ENCODE assay signal across 11 cellular contexts in genomic region chr2:149037851-149038250, GRCh38. TPM values are rescaled to one million over a fixed set of nuclear protein-coding genes. Genes with fewer than 3 reads are reported as not detected.
DNase-seq lines count a peak whose midpoint lies in the region; ATAC-seq and TF ChIP-seq lines count a peak whose summit lies in the region.
"Had no signal": no experiment of that assay in that cellular context is flagged by ENCODE, and none has a peak within 500 bp of the region (broad histone marks: within the 10 kb centered on the region; RNA-seq: fewer than 3 reads in every experiment).

No MANE protein-coding gene starts in this region.

- H3K23ac ChIP-seq in neuronal stem cell (ENCODE audit: low read depth, low read length, poor library complexity), result no peak overlapping the region

- peaks cover 2 to 9% of the 10 kb centered on the region in 2 donors for H3K4me1 ChIP-seq in neuronal stem cell (ENCODE audit: control insufficient read depth in 2 of 2, insufficient read depth in 1 of 2, low read depth in 1 of 2, low read length in 2 of 2)

- H2BK15ac ChIP-seq in neuronal stem cell (ENCODE audit: low read length), result no peak overlapping the region

- no peak overlapping the region for H2AFZ ChIP-seq in neuronal stem cell (ENCODE audit: low read length)

- no CpG with 5 or more reads among the region's 8 CpGs for WGBS in neuronal stem cell (ENCODE audit: extremely low coverage in 2 of 2, insufficient read length in 2 of 2, insufficient replicate concordance in 1 of 2), 2 donors

- TF ChIP-seq CTCF in GM12865 (IDR thresholded peaks at IDR 0.05; ENCODE audit: insufficient read depth, low read depth, low read length, missing control alignments) (no peak), epithelial cell of proximal tubule (conservative IDR thresholded peaks at IDR 0.05; ENCODE audit: low read depth, low read length) (peak; percentile 16)

- peak overlapping the region; percentile 25 for H3K18ac ChIP-seq in neuronal stem cell (ENCODE audit: low read length)

- H3K14ac ChIP-seq in neuronal stem cell (ENCODE audit: low read length), result no peak overlapping the region

- no peaks in the 10 kb centered on the region for H3K79me1 ChIP-seq in neuronal stem cell (ENCODE audit: low read depth, low read length)

- no peak overlapping the region for H2BK5ac ChIP-seq in neuronal stem cell (ENCODE audit: low read length)

- peaks cover 0 to 62% (median 19%) of the 10 kb centered on the region in 3 experiments for H3K27me3 ChIP-seq in neuronal stem cell (ENCODE audit: control insufficient read depth in 3 of 3, insufficient read depth in 3 of 3, low read depth in 1 of 3, low read length in 3 of 3)

- no peak for ATAC-seq in GM19395 (IDR thresholded peaks at IDR 0.05; ENCODE audit: unreplicated experiment)
- ATAC-seq in GM19351 (IDR thresholded peaks at IDR 0.05; ENCODE audit: unreplicated experiment), result no peak

- H4K8ac ChIP-seq in neuronal stem cell (ENCODE audit: low read depth, low read length), result no peak overlapping the region

- H2BK12ac ChIP-seq in neuronal stem cell (ENCODE audit: low read length), result no peak overlapping the region

- no peak overlapping the region for H2BK120ac ChIP-seq in neuronal stem cell (ENCODE audit: low read depth, low read length)

- peak overlapping the region; percentile 65 for H3K4me3 ChIP-seq in GM12865 (ENCODE audit: low read depth, low read length)
- H3K4me3 ChIP-seq in epithelial cell of proximal tubule (ENCODE audit: low read depth, low read length), result no peak overlapping the region
- H3K4me3 ChIP-seq in neuronal stem cell (ENCODE audit: low read length in 2 of 2), result peak overlapping the region in 1 of 2 donors; percentile 33

- DNase-seq in GM12865 (ENCODE audit: low read depth) (no peak), NCI-H748 (lab: John Stamatoyannopoulos, UW; ENCODE audit: unreplicated experiment) (peak; percentile 80), epithelial cell of proximal tubule (ENCODE audit: low read depth) (no peak), neuronal stem cell (ENCODE audit: low spot score) (no peak), amniotic stem cell (lab: John Stamatoyannopoulos, UW) (no peak), NCI-H446 treated with DMSO at 0.1 percent for 48 hours (lab: John Stamatoyannopoulos, UW) (no peak)
- DNase-seq: NCI-H2081 treated with DMSO at 0.1 percent for 48 hours; stimulated activated naive B cell treated with anti-CD40 and anti-IgM and Interleukin-4, amounts not matched to agents 10 μg/mL and 1 μg/mL and 100 μg/mL, for 72 hours had no signal

- H2AK5ac ChIP-seq in neuronal stem cell (ENCODE audit: low read depth, low read length), result peak overlapping the region; percentile 6

- no peaks in the 10 kb centered on the region for H3K36me3 ChIP-seq in neuronal stem cell (replicated peaks in 1 of 2; ENCODE audit: control insufficient read depth in 2 of 2, insufficient read depth in 2 of 2, low read length in 2 of 2)
- H3K36me3 ChIP-seq: neutrophil had no signal

- H3K9me3 ChIP-seq in neuronal stem cell (replicated peaks in 1 of 2; ENCODE audit: control insufficient read depth in 2 of 2, insufficient read depth in 1 of 2, low read depth in 1 of 2, low read length in 2 of 2), result no peaks in the 10 kb centered on the region
- H3K9me3 ChIP-seq: neutrophil had no signal

- H3K4me2 ChIP-seq in neuronal stem cell (ENCODE audit: insufficient read depth, low read length, poor library complexity, severe bottlenecking), result peak overlapping the region; percentile 85

- no peak overlapping the region for H3K27ac ChIP-seq in neuronal stem cell (replicated peaks; ENCODE audit: low read length)
- H3K27ac ChIP-seq: neutrophil had no signal

- H4K91ac ChIP-seq in neuronal stem cell (ENCODE audit: low read depth, low read length, poor library complexity), result no peak overlapping the region

- H3K4ac ChIP-seq in neuronal stem cell (ENCODE audit: low read length), result no peak overlapping the region

- no peak overlapping the region for H3K9ac ChIP-seq in neuronal stem cell (ENCODE audit: low read depth, low read length, poor library complexity)

RNA-seq across cellular contexts. Expression of gene LYPD6B, which starts 0.6 kb away (rescaled TPM):
- 1.1 and 2.7 TPM in 2 replicates for total RNA-seq in epithelial cell of proximal tubule
- polyA plus RNA-seq in neuronal stem cell (2013, experiment 1 of 2), result 0.45 TPM
- 0.33 TPM for polyA plus RNA-seq in neuronal stem cell (2013, experiment 2 of 2)
